1 cellular context compared by ENCODE assay signal in the genomic region with DNA sequence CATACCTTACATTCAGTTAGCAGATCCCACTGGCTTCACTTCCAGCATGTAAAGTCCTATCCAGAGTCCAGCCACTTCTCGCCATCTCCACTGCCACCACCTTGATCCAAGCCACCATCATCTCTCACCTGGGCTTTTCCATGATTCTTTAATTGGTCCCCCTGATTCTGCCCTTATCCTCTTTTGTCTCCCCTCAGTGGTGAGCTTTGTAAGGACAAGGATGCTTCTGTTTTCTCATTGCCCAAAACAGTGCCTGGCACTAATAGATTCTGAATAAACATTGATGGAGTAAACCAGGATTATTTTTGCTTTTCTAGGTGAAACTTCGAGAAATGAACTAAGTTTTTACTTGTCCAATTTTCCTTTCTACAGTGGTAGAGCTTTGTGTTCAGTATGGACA.
TF ChIP-seq lines count a peak whose summit lies in the region.

No MANE protein-coding gene starts in this region.

TF ChIP-seq in HepG2, 621 proteins besides CTCF, POLR2A, EP300 and RAD21:
- peak; percentile 5; the same call in 1 of the 2 replicates for TF ChIP-seq STAG1 (CRISPR knock-in tag; IDR thresholded peaks at IDR 0.05)
- no peak for TF ChIP-seq KLF16 (CRISPR knock-in tag; IDR thresholded peaks at IDR 0.05)
- no peak for TF ChIP-seq ZNF121 (CRISPR knock-in tag; IDR thresholded peaks at IDR 0.05)
- no peak for TF ChIP-seq ZNF180 (CRISPR knock-in tag; IDR thresholded peaks at IDR 0.05; ENCODE audit: borderline replicate concordance, low read depth)
- no peak for TF ChIP-seq ZNF772 (CRISPR knock-in tag; IDR thresholded peaks at IDR 0.05)
- TF ChIP-seq SMC3 (IDR thresholded peaks at IDR 0.05; ENCODE audit: low read length), result 0 out of 2 replicates have a peak, but pooled peaks have one; percentile 3
